Comparison of ENCODE assay signal across 12 cellular contexts in genomic region chr1:34684246-34684645, GRCh38.
DNase-seq lines count a peak whose midpoint lies in the region; ATAC-seq and TF ChIP-seq lines count a peak whose summit lies in the region.
"Had no signal": no experiment of that assay in that cellular context is flagged by ENCODE, and none has a peak within 500 bp of the region (broad histone marks: within the 10 kb centered on the region; RNA-seq: fewer than 3 reads in every experiment).

No MANE protein-coding gene starts in this region.

- ATAC-seq in activated naive CD4-positive, alpha-beta T cell treated with anti-CD3 and anti-CD28 coated beads, Interleukin-2, amount 50 U/mL, for 72 hours, result peak; percentile 46 to 89
- ATAC-seq in GM19023 (IDR thresholded peaks at IDR 0.05; ENCODE audit: unreplicated experiment) (no peak), HG02610 (IDR thresholded peaks at IDR 0.05; ENCODE audit: unreplicated experiment) (no peak)
- ATAC-seq: activated T-helper 17 cell treated with anti-CD3 and anti-CD28 coated beads, Interleukin-2, amount 50 U/mL, for 72 hours had no signal

- H3F3A ChIP-seq in PC-9 (ENCODE audit: insufficient read depth, low read depth), result no peaks in the 10 kb centered on the region

- no peaks in the 10 kb centered on the region for H3K36me3 ChIP-seq in PC-9 (ENCODE audit: low read depth)

- POLR2A ChIA-PET in PC-9 (lab: Charles Lee; ENCODE audit: unreplicated experiment), result interaction anchor here (0.8 kb wide), 1 partner anchor 710 kb away, joined by 3 read pairs; no protein-coding TSS in a partner anchor

- H4K20me1 ChIP-seq in PC-9 (ENCODE audit: insufficient read depth), result no peaks in the 10 kb centered on the region

- no peak for DNase-seq in activated naive CD4-positive, alpha-beta T cell treated with anti-CD3 and anti-CD28 coated beads, Interleukin-2, amount 50 U/mL, for 72 hours (ENCODE audit: low spot score in 2 of 2)
- no peak for DNase-seq in activated naive CD4-positive, alpha-beta T cell treated with Interleukin-2 at 50 U/mL for 16 hours
- DNase-seq in NCI-H510A (lab: John Stamatoyannopoulos, UW), result peak; percentile 67
- peak; percentile 7 to 41 for DNase-seq in hippocampal formation (lab: John Stamatoyannopoulos, UW)
- DNase-seq in PC-9, result no peak
- DNase-seq: immature natural killer cell, NCI-H1930, psoas muscle had no signal

- CTCF ChIA-PET in PC-9 (lab: Charles Lee), result no interaction called here

- H3K4me2 ChIP-seq in PC-9, result no peak overlapping the region

- H3K27me3 ChIP-seq in PC-9 (ENCODE audit: insufficient read depth, low read depth), result peaks cover 15% of the 10 kb centered on the region; the same call in 1 of the 2 replicates

- H3K4me3 ChIP-seq in PC-9, result no peak overlapping the region
- H3K4me3 ChIP-seq: psoas muscle had no signal

- H3K9me3 ChIP-seq in PC-9 (ENCODE audit: insufficient read depth, low read depth), result no peaks in the 10 kb centered on the region
- H3K9me3 ChIP-seq: psoas muscle had no signal

- H3K36me3 Mint-ChIP-seq in activated naive CD4-positive, alpha-beta T cell treated with anti-CD3 and anti-CD28 coated beads, Interleukin-2, amount 50 U/mL, for 72 hours, result no peaks in the 10 kb centered on the region
- H3K36me3 Mint-ChIP-seq: immature natural killer cell had no signal

- H3K9me2 ChIP-seq in PC-9 (ENCODE audit: insufficient read depth), result no peaks in the 10 kb centered on the region; the same call in 1 of the 2 replicates

- H2AFZ ChIP-seq in PC-9, result no peak overlapping the region

- no peaks in the 10 kb centered on the region for H3K4me1 ChIP-seq in PC-9 (replicated peaks; ENCODE audit: insufficient read depth)
- H3K4me1 ChIP-seq: psoas muscle had no signal

- peak overlapping the region; percentile 52 to 75 for H3K27ac Mint-ChIP-seq in activated naive CD4-positive, alpha-beta T cell treated with anti-CD3 and anti-CD28 coated beads, Interleukin-2, amount 50 U/mL, for 72 hours
- H3K27ac Mint-ChIP-seq: activated T-helper 17 cell treated with anti-CD3 and anti-CD28 coated beads, Interleukin-2, amount 50 U/mL, for 72 hours; immature natural killer cell had no signal

- TF ChIP-seq CTCF in PC-9 (conservative IDR thresholded peaks at IDR 0.05), result no peak

- no TSS peak for BruUV-seq in PC-9 (replicated peaks; lab: Mats Ljungman, UMichigan)

- peak overlapping the region; percentile 59 for H3K27ac ChIP-seq in temporal lobe (ENCODE audit: low read depth, low read length)
- H3K27ac ChIP-seq in PC-9, result no peak overlapping the region
- H3K27ac ChIP-seq: psoas muscle had no signal

- intact Hi-C loops in PC-9 (cut with micrococcal nuclease; ENCODE audit: unreplicated experiment), result no loop called here

- no peaks in the 10 kb centered on the region for H3K79me2 ChIP-seq in PC-9 (ENCODE audit: low read depth)

- no peaks in the 10 kb centered on the region for H3K9me3 Mint-ChIP-seq in activated naive CD4-positive, alpha-beta T cell treated with anti-CD3 and anti-CD28 coated beads, Interleukin-2, amount 50 U/mL, for 72 hours
- H3K9me3 Mint-ChIP-seq: activated T-helper 17 cell treated with anti-CD3 and anti-CD28 coated beads, Interleukin-2, amount 50 U/mL, for 72 hours had no signal

Comparison
In these comparisons a context has a peak if more than half of its experiments do, and no peak if none do; other contexts are left out.
1. ATAC-seq: peak in activated naive CD4-positive, alpha-beta T cell treated with anti-CD3 and anti-CD28 coated beads, Interleukin-2, amount 50 U/mL, for 72 hours (2 of 2); none in GM19023 (single experiment) and HG02610 (single experiment).
2. DNase-seq: peak in NCI-H510A (single experiment) and hippocampal formation (2 of 2); none in activated naive CD4-positive, alpha-beta T cell treated with anti-CD3 and anti-CD28 coated beads, Interleukin-2, amount 50 U/mL, for 72 hours (0 of 2), activated naive CD4-positive, alpha-beta T cell treated with Interleukin-2 at 50 U/mL for 16 hours (single experiment) and PC-9 (0 of 2).